In the genomic region with DNA sequence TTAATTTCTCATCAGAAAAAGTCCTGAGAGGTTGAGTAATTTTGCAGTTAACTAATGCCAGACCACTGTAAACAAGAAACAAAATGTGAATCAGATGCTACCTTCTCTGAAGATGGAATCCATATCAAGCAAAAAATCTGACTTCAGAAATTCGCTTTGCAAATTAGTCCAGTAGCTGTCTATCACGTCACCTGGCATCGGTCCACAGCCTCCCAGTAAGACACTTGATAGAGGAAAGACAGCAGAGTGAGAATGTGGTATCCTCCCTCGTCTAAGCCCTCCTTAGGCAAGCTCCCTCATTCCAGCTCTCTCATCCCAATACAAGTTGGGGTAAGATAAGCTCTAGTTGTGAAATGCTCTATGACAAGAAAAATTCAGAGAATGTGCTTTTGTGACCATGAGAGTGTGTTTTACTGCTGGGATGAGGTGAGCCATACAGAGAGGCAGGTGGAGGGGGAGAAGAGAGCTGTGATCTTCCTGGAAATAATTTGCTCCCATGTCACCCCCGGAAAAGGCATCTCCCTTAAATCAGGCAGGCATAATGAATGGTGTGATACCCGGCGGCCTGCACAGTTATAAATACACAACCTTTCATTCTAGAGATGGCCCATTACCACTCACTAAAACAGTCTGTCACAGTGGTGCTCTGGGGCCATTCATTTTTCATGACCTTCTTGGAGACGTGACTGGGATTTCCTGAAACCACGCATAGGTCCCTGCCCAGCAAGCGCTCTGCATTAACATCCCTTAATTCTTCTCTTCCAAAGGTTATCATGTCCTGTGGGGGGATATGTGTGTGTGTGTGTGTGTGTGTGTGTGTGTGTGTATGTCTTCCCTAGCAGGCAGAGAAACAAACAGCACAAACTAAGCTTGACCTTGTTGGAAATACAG, we compare ENCODE assay signal across 13 cellular contexts.
A peak's percentile ranks its signal among the peaks of the same experiment; 100 is the strongest.
DNase-seq lines count a peak whose midpoint lies in the region; FAIRE-seq and TF ChIP-seq lines count a peak whose summit lies in the region.
"Had no signal": no experiment of that assay in that cellular context is flagged by ENCODE, and none has a peak within 500 bp of the region (broad histone marks: within the 10 kb centered on the region; RNA-seq: fewer than 3 reads in every experiment).

No MANE protein-coding gene starts in this region.

- H3K4me1 Mint-ChIP-seq in activated CD4-positive, alpha-beta memory T cell treated with anti-CD3 and anti-CD28 coated beads for 36 hours (ENCODE audit: low read depth) = peaks cover 7% of the 10 kb centered on the region
- no peaks in the 10 kb centered on the region for H3K4me1 Mint-ChIP-seq in activated CD4-positive, alpha-beta memory T cell treated with anti-CD3 and anti-CD28 coated beads, Interleukin-2, amount 10 ng/mL, durations not matched to agents 7 days and 5 days
- H3K4me1 Mint-ChIP-seq: B cell had no signal

- TF ChIP-seq POLR2A in thyroid gland (IDR thresholded peaks at IDR 0.05) = no peak

- CTCF ChIA-PET in activated CD4-positive, alpha-beta memory T cell treated with anti-CD3 and anti-CD28 coated beads for 36 hours (lab: Charles Lee) = no interaction called here
- CTCF ChIA-PET in activated CD4-positive, alpha-beta memory T cell treated with anti-CD3 and anti-CD28 coated beads, Interleukin-2, amount 10 ng/mL, durations not matched to agents 7 days and 5 days (lab: Charles Lee) = no interaction called here
- CTCF ChIA-PET in mammary epithelial cell (lab: Charles Lee; ENCODE audit: low non-redundant PET) = no interaction called here
- CTCF ChIA-PET in OCI-LY7 (lab: Charles Lee; ENCODE audit: unreplicated experiment) = no interaction called here

- H3K4me1 ChIP-seq in keratinocyte (ENCODE audit: control insufficient read depth, extremely low read depth, insufficient read depth, low read length) (no peaks in the 10 kb centered on the region), thyroid gland (peaks cover 39 to 56% of the 10 kb centered on the region in 2 donors), mammary epithelial cell (ENCODE audit: insufficient read depth, low read length) (peaks cover 10% of the 10 kb centered on the region), OCI-LY7 (ENCODE audit: insufficient read depth, low read length, poor library complexity, severe bottlenecking) (no peaks in the 10 kb centered on the region)

- H3K27ac ChIP-seq in WERI-Rb-1 (peak overlapping the region; percentile 17; the same call in 1 of the 2 replicates), keratinocyte (ENCODE audit: control insufficient read depth, insufficient read depth, low read length) (no peak overlapping the region), thyroid gland (peak overlapping the region in 2 of 3 donors; percentile 34 to 58), mammary epithelial cell (ENCODE audit: insufficient read depth, low read depth, low read length) (no peak overlapping the region), OCI-LY7 (ENCODE audit: low read depth, low read length, poor library complexity, severe bottlenecking) (no peak overlapping the region)
- H3K27ac ChIP-seq: ovary had no signal

- dilution Hi-C loops in keratinocyte (cut with MboI; ENCODE audit: extremely low pct_ligation_motif_present, low sequenced_read_pairs) = no loop called here
- dilution Hi-C loops in mammary epithelial cell (cut with HindIII; ENCODE audit: low sequenced_read_pairs) = no loop called here

- in situ Hi-C loops in mammary epithelial cell (cut with MboI; ENCODE audit: low sequenced_read_pairs in 2 of 2) = no loop called here

- H3K4me3 ChIP-seq in WERI-Rb-1 (ENCODE audit: low read depth, low read length) (no peak overlapping the region), keratinocyte (ENCODE audit: control insufficient read depth in 2 of 3, extremely low read depth in 1 of 3, insufficient read depth in 2 of 3, low read depth in 1 of 3, low read length in 3 of 3) (no peak overlapping the region), thyroid gland (replicated peaks in 1 of 3) (no peak overlapping the region), mammary epithelial cell (replicated peaks in 1 of 3; ENCODE audit: insufficient read depth in 1 of 3, low read depth in 2 of 3, low read length in 3 of 3) (no peak overlapping the region), OCI-LY7 (ENCODE audit: low read depth, low read length, poor library complexity, severe bottlenecking) (no peak overlapping the region)
- H3K4me3 ChIP-seq: ovary had no signal

- H3K36me3 ChIP-seq in WERI-Rb-1 (no peaks in the 10 kb centered on the region), keratinocyte (ENCODE audit: control insufficient read depth in 2 of 2, extremely low read depth in 1 of 2, insufficient read depth in 2 of 2, low read length in 2 of 2) (no peaks in the 10 kb centered on the region), thyroid gland (no peaks in the 10 kb centered on the region), mammary epithelial cell (ENCODE audit: insufficient read depth, low read length) (no peaks in the 10 kb centered on the region), OCI-LY7 (ENCODE audit: insufficient read depth, low read length) (no peaks in the 10 kb centered on the region)
- H3K36me3 ChIP-seq: ovary had no signal

- H3K36me3 Mint-ChIP-seq in activated CD4-positive, alpha-beta memory T cell treated with anti-CD3 and anti-CD28 coated beads for 36 hours = no peaks in the 10 kb centered on the region
- no peaks in the 10 kb centered on the region for H3K36me3 Mint-ChIP-seq in activated CD4-positive, alpha-beta memory T cell treated with anti-CD3 and anti-CD28 coated beads, Interleukin-2, amount 10 ng/mL, durations not matched to agents 7 days and 5 days (ENCODE audit: low read depth)

- no peak overlapping the region for H3K4me3 Mint-ChIP-seq in activated CD4-positive, alpha-beta memory T cell treated with anti-CD3 and anti-CD28 coated beads for 36 hours
- no peak overlapping the region for H3K4me3 Mint-ChIP-seq in activated CD4-positive, alpha-beta memory T cell treated with anti-CD3 and anti-CD28 coated beads, Interleukin-2, amount 10 ng/mL, durations not matched to agents 7 days and 5 days
- H3K4me3 Mint-ChIP-seq: B cell had no signal

- no peak for TF ChIP-seq CTCF in WERI-Rb-1 (IDR thresholded peaks at IDR 0.05; ENCODE audit: low read depth, low read length)
- TF ChIP-seq CTCF in keratinocyte (optimal IDR thresholded peaks at IDR 0.05 in 1 of 3, IDR thresholded peaks at IDR 0.05 in 1 of 3, conservative IDR thresholded peaks at IDR 0.05 in 1 of 3; ENCODE audit: extremely low read depth in 1 of 3, insufficient read depth in 2 of 3, low read length in 3 of 3) = no peak
- TF ChIP-seq CTCF in thyroid gland (IDR thresholded peaks at IDR 0.05) = no peak
- TF ChIP-seq CTCF in mammary epithelial cell (conservative IDR thresholded peaks at IDR 0.05 in 1 of 2, IDR thresholded peaks at IDR 0.05 in 1 of 2; ENCODE audit: extremely low read depth in 1 of 2, insufficient read depth in 1 of 2, low read depth in 1 of 2, low read length in 2 of 2) = no peak
- TF ChIP-seq CTCF in OCI-LY7 (conservative IDR thresholded peaks at IDR 0.05; ENCODE audit: low read length) = no peak

- no peak for DNase-seq in activated CD4-positive, alpha-beta memory T cell treated with anti-CD3 and anti-CD28 coated beads for 36 hours
- DNase-seq in activated CD4-positive, alpha-beta memory T cell treated with anti-CD3 and anti-CD28 coated beads, Interleukin-2, amount 10 ng/mL, durations not matched to agents 7 days and 5 days = no peak
- DNase-seq in WERI-Rb-1 = no peak
- DNase-seq in keratinocyte (ENCODE audit: low read depth, low spot score) = no peak
- peak; percentile 48 to 50 for DNase-seq in thyroid gland
- no peak for DNase-seq in activated CD4-positive, alpha-beta T cell treated with anti-CD3 and anti-CD28 coated beads, Interleukin-2, amount 50 U/mL, for 4 hours
- DNase-seq in mammary epithelial cell = no peak
- no peak for DNase-seq in OCI-LY7 (ENCODE audit: low spot score)
- DNase-seq: NCI-H774, ovary had no signal

- 77 to 80% methylated on average over 10 of the region's 10 CpGs for WGBS in thyroid gland, 2 donors
- 91% methylated on average over 8 of the region's 10 CpGs for WGBS in mammary epithelial cell (ENCODE audit: low coverage, missing lambda C conversion rate)

- no peaks in the 10 kb centered on the region for H3K9me2 ChIP-seq in OCI-LY7 (ENCODE audit: insufficient read depth, low read length)

- peak; percentile 9 for FAIRE-seq in keratinocyte (lab: Jason Lieb, UNC)
- FAIRE-seq: GM18507 had no signal

- H3K27me3 Mint-ChIP-seq in activated CD4-positive, alpha-beta memory T cell treated with anti-CD3 and anti-CD28 coated beads for 36 hours = peaks cover 2% of the 10 kb centered on the region
- H3K27me3 Mint-ChIP-seq in activated CD4-positive, alpha-beta memory T cell treated with anti-CD3 and anti-CD28 coated beads, Interleukin-2, amount 10 ng/mL, durations not matched to agents 7 days and 5 days = no peaks in the 10 kb centered on the region

- POLR2A ChIA-PET in activated CD4-positive, alpha-beta memory T cell treated with anti-CD3 and anti-CD28 coated beads for 36 hours (lab: Charles Lee) = no interaction called here
- POLR2A ChIA-PET in activated CD4-positive, alpha-beta memory T cell treated with anti-CD3 and anti-CD28 coated beads, Interleukin-2, amount 10 ng/mL, durations not matched to agents 7 days and 5 days (lab: Charles Lee) = no interaction called here
- POLR2A ChIA-PET in OCI-LY7 (lab: Charles Lee) = no interaction called here

- H3K9me1 ChIP-seq in keratinocyte (ENCODE audit: control insufficient read depth, extremely low read depth, insufficient read depth, low read length) = no peaks in the 10 kb centered on the region

- H4K20me1 ChIP-seq in keratinocyte (ENCODE audit: control insufficient read depth, extremely low read depth, insufficient read depth, low read length) = no peaks in the 10 kb centered on the region
- H4K20me1 ChIP-seq in mammary epithelial cell (ENCODE audit: insufficient read depth, low read length) = no peaks in the 10 kb centered on the region
- no peaks in the 10 kb centered on the region for H4K20me1 ChIP-seq in OCI-LY7 (ENCODE audit: insufficient read depth, low read length)

- H2AFZ ChIP-seq in keratinocyte (ENCODE audit: control insufficient read depth, low read length) (no peak overlapping the region), mammary epithelial cell (ENCODE audit: low read depth, low read length) (no peak overlapping the region), OCI-LY7 (ENCODE audit: low read length) (no peak overlapping the region)

- BruUV-seq in mammary epithelial cell (replicated peaks; lab: Mats Ljungman, UMichigan) (no TSS peak), OCI-LY7 (replicated peaks; lab: Mats Ljungman, UMichigan) (no TSS peak)

- H3K27me3 ChIP-seq in WERI-Rb-1 (ENCODE audit: insufficient read depth, low read depth, severe bottlenecking) (no peaks in the 10 kb centered on the region), keratinocyte (ENCODE audit: control insufficient read depth, extremely low read depth, insufficient read depth, low read length) (no peaks in the 10 kb centered on the region), thyroid gland (no peaks in the 10 kb centered on the region), mammary epithelial cell (ENCODE audit: insufficient read depth, low read length) (no peaks in the 10 kb centered on the region)
- H3K27me3 ChIP-seq: ovary had no signal

- H3K9me3 Mint-ChIP-seq in activated CD4-positive, alpha-beta memory T cell treated with anti-CD3 and anti-CD28 coated beads for 36 hours = no peaks in the 10 kb centered on the region
- no peaks in the 10 kb centered on the region for H3K9me3 Mint-ChIP-seq in activated CD4-positive, alpha-beta memory T cell treated with anti-CD3 and anti-CD28 coated beads, Interleukin-2, amount 10 ng/mL, durations not matched to agents 7 days and 5 days

- H3K79me2 ChIP-seq in keratinocyte (ENCODE audit: control insufficient read depth, insufficient read depth, low read length) (no peaks in the 10 kb centered on the region), mammary epithelial cell (ENCODE audit: insufficient read depth, low read length) (no peaks in the 10 kb centered on the region), OCI-LY7 (ENCODE audit: insufficient read depth, low read depth, low read length) (no peaks in the 10 kb centered on the region)

- no peak overlapping the region for H3K9ac ChIP-seq in keratinocyte (ENCODE audit: control insufficient read depth, extremely low read depth, insufficient read depth, low read length)
- no peak overlapping the region for H3K9ac ChIP-seq in mammary epithelial cell (ENCODE audit: insufficient read depth, low read length)

- H3K4me2 ChIP-seq in keratinocyte (ENCODE audit: control insufficient read depth, extremely low read depth, insufficient read depth, low read depth, low read length) = no peak overlapping the region
- H3K4me2 ChIP-seq in mammary epithelial cell (ENCODE audit: insufficient read depth, low read depth, low read length) = no peak overlapping the region
- no peak overlapping the region for H3K4me2 ChIP-seq in OCI-LY7 (ENCODE audit: low read length)

- intact Hi-C loops in activated CD4-positive, alpha-beta memory T cell treated with anti-CD3 and anti-CD28 coated beads for 36 hours (cut with micrococcal nuclease) = no loop called here
- intact Hi-C loops in thyroid gland (cut with DNase I) (no loop called here), mammary epithelial cell (cut with micrococcal nuclease) (no loop called here), OCI-LY7 (cut with micrococcal nuclease; ENCODE audit: unreplicated experiment) (no loop called here)

- H3K27ac Mint-ChIP-seq in activated CD4-positive, alpha-beta memory T cell treated with anti-CD3 and anti-CD28 coated beads for 36 hours = peak overlapping the region; percentile 18
- no peak overlapping the region for H3K27ac Mint-ChIP-seq in activated CD4-positive, alpha-beta memory T cell treated with anti-CD3 and anti-CD28 coated beads, Interleukin-2, amount 10 ng/mL, durations not matched to agents 7 days and 5 days
- H3K27ac Mint-ChIP-seq: activated naive CD4-positive, alpha-beta T cell treated with anti-CD3 and anti-CD28 coated beads, Interleukin-2, amount 50 U/mL, for 72 hours; B cell had no signal

- H3K9me3 ChIP-seq in WERI-Rb-1 (ENCODE audit: severe bottlenecking) = no peaks in the 10 kb centered on the region
- no peaks in the 10 kb centered on the region for H3K9me3 ChIP-seq in keratinocyte (ENCODE audit: control insufficient read depth, low read depth, low read length)
- no peaks in the 10 kb centered on the region for H3K9me3 ChIP-seq in thyroid gland
- H3K9me3 ChIP-seq in mammary epithelial cell (replicated peaks; ENCODE audit: insufficient read depth, low read length) = no peaks in the 10 kb centered on the region
- H3K9me3 ChIP-seq in OCI-LY7 (ENCODE audit: low read length) = no peaks in the 10 kb centered on the region
- H3K9me3 ChIP-seq: ovary had no signal

Comparison
In these comparisons a context has a peak if more than half of its experiments do, and no peak if none do; other contexts are left out.
1. DNase-seq: peak in thyroid gland (2 of 2); none in activated CD4-positive, alpha-beta memory T cell treated with anti-CD3 and anti-CD28 coated beads for 36 hours (single experiment), activated CD4-positive, alpha-beta memory T cell treated with anti-CD3 and anti-CD28 coated beads, Interleukin-2, amount 10 ng/mL, durations not matched to agents 7 days and 5 days (single experiment), WERI-Rb-1 (single experiment), keratinocyte (single experiment), activated CD4-positive, alpha-beta T cell treated with anti-CD3 and anti-CD28 coated beads, Interleukin-2, amount 50 U/mL, for 4 hours (0 of 2), mammary epithelial cell (single experiment) and OCI-LY7 (single experiment).
2. H3K27ac ChIP-seq: peak in WERI-Rb-1 (single experiment) and thyroid gland (2 of 3); none in keratinocyte (single experiment), mammary epithelial cell (single experiment) and OCI-LY7 (single experiment).